In genomic region chr6:24057030-24057429, GRCh38 we compare ENCODE assay signal across 37 cellular contexts.
"Had no signal": no experiment of that assay in that cellular context is flagged by ENCODE, and none has a peak within 500 bp of the region (broad histone marks: within the 10 kb centered on the region; RNA-seq: fewer than 3 reads in every experiment).

No MANE protein-coding gene starts in this region.

- H3K36me3 ChIP-seq: adrenal gland, ascending aorta, brain microvascular endothelial cell, breast epithelium, cardiac muscle cell had no signal

- H3K36me3 Mint-ChIP-seq: activated naive CD4-positive, alpha-beta T cell treated with anti-CD3 and anti-CD28 coated beads, Interleukin-2, amount 10 ng/mL, durations not matched to agents 7 days and 5 days; activated naive CD4-positive, alpha-beta T cell treated with anti-CD3 and anti-CD28 coated beads, Interleukin-2, amount 50 U/mL, for 24 hours; activated naive CD8-positive, alpha-beta T cell; activated naive CD8-positive, alpha-beta T cell treated with anti-CD3 and anti-CD28 coated beads for 36 hours; activated naive CD8-positive, alpha-beta T cell treated with anti-CD3 and anti-CD28 coated beads, Interleukin-2, amount 10 ng/mL, durations not matched to agents 7 days and 5 days; brain had no signal

- H3K9me3 Mint-ChIP-seq: activated naive CD4-positive, alpha-beta T cell treated with anti-CD3 and anti-CD28 coated beads for 36 hours; activated naive CD4-positive, alpha-beta T cell treated with anti-CD3 and anti-CD28 coated beads, Interleukin-2, amount 50 U/mL, for 24 hours; activated naive CD8-positive, alpha-beta T cell treated with anti-CD3 and anti-CD28 coated beads for 36 hours; activated naive CD8-positive, alpha-beta T cell treated with anti-CD3 and anti-CD28 coated beads, Interleukin-2, amount 10 ng/mL, durations not matched to agents 7 days and 5 days; activated T-cell treated with anti-CD3 and anti-CD28 coated beads, Interleukin-2, amount 50 U/mL, for 24 hours; activated T-cell treated with anti-CD3 and anti-CD28 coated beads, Interleukin-2, amount 50 U/mL, for 4 hours; activated T-cell treated with anti-CD3 and anti-CD28 coated beads, Interleukin-2, amount 50 U/mL, for 72 hours; activated T-helper 1 cell treated with anti-CD3 and anti-CD28 coated beads, Interleukin-12 subunit alpha, Interleukin-12 subunit beta, Interleukin-2, Interleukin-4 antibody, amounts not matched to agents 30 ng/mL and 10 ng/mL and 1 ng/mL, durations not matched to agents 14 hours and 24 hours and 36 hours; activated T-helper 2 cell treated with anti-CD3 and anti-CD28 coated beads, Interferon-gamma antibody, Interleukin-2, Interleukin-4, amounts not matched to agents 10 μg/mL and 5 μg/mL and 100 μg/mL, durations not matched to agents 14 hours and 24 hours and 36 hours had no signal

- H3K27ac Mint-ChIP-seq: activated naive CD4-positive, alpha-beta T cell treated with anti-CD3 and anti-CD28 coated beads for 36 hours; activated naive CD4-positive, alpha-beta T cell treated with anti-CD3 and anti-CD28 coated beads, Interleukin-2, amount 10 ng/mL, durations not matched to agents 7 days and 5 days; activated naive CD4-positive, alpha-beta T cell treated with anti-CD3 and anti-CD28 coated beads, Interleukin-2, amount 50 U/mL, for 24 hours; activated naive CD8-positive, alpha-beta T cell; activated naive CD8-positive, alpha-beta T cell treated with anti-CD3 and anti-CD28 coated beads for 36 hours; activated naive CD8-positive, alpha-beta T cell treated with anti-CD3 and anti-CD28 coated beads, Interleukin-2, amount 10 ng/mL, durations not matched to agents 7 days and 5 days; activated naive CD8-positive, alpha-beta T cell treated with anti-CD3 and anti-CD28 coated beads, Interleukin-2, amount 50 U/mL, for 24 hours; activated T-cell treated with anti-CD3 and anti-CD28 coated beads, Interleukin-2, amount 50 U/mL, for 24 hours; activated T-cell treated with anti-CD3 and anti-CD28 coated beads, Interleukin-2, amount 50 U/mL, for 72 hours; activated T-helper 1 cell treated with anti-CD3 and anti-CD28 coated beads, Interleukin-12 subunit alpha, Interleukin-12 subunit beta, Interleukin-2, Interleukin-4 antibody, amounts not matched to agents 30 ng/mL and 10 ng/mL and 1 ng/mL, durations not matched to agents 14 hours and 24 hours and 36 hours; activated T-helper 17 cell treated with anti-CD3 and anti-CD28 coated beads, Interleukin-2, amount 50 U/mL, for 72 hours; activated T-helper 2 cell treated with anti-CD3 and anti-CD28 coated beads, Interferon-gamma antibody, Interleukin-2, Interleukin-4, amounts not matched to agents 10 μg/mL and 5 μg/mL and 100 μg/mL, durations not matched to agents 14 hours and 24 hours and 36 hours; brain had no signal

- FAIRE-seq: astrocyte had no signal

- ATAC-seq: activated naive CD8-positive, alpha-beta T cell treated with anti-CD3 and anti-CD28 coated beads, Interleukin-2, amount 50 U/mL, for 24 hours; activated T-cell treated with anti-CD3 and anti-CD28 coated beads, Interleukin-2, amount 50 U/mL, for 4 hours; activated T-cell treated with anti-CD3 and anti-CD28 coated beads, Interleukin-2, amount 50 U/mL, for 72 hours; activated T-helper 17 cell treated with anti-CD3 and anti-CD28 coated beads, Interleukin-2, amount 50 U/mL, for 72 hours; body of pancreas had no signal

- H3K4me3 ChIP-seq: adrenal gland, ascending aorta, body of pancreas, breast epithelium, cardiac muscle cell had no signal

- H3K4me1 ChIP-seq: adrenal gland, ascending aorta, body of pancreas, breast epithelium had no signal

- DNase-seq: activated effector memory CD4-positive, alpha-beta T cell treated with anti-CD3 and anti-CD28 coated beads, Interleukin-2, amount 50 U/mL, for 16 hours; activated effector memory CD4-positive, alpha-beta T cell treated with Interleukin-2 at 50 U/mL for 16 hours; activated gamma-delta T cell; activated gamma-delta T cell treated with Interleukin-2 at 50 U/mL for 16 hours; activated naive CD4-positive, alpha-beta T cell; activated naive CD4-positive, alpha-beta T cell treated with anti-CD3 and anti-CD28 coated beads for 36 hours; activated naive CD4-positive, alpha-beta T cell treated with anti-CD3 and anti-CD28 coated beads, Interleukin-2, amount 10 ng/mL, durations not matched to agents 7 days and 5 days; activated naive CD4-positive, alpha-beta T cell treated with anti-CD3 and anti-CD28 coated beads, Interleukin-2, amount 50 U/mL, for 16 hours; activated naive CD4-positive, alpha-beta T cell treated with Interleukin-2 at 50 U/mL for 16 hours; activated naive CD8-positive, alpha-beta T cell treated with anti-CD3 and anti-CD28 coated beads for 36 hours; activated naive CD8-positive, alpha-beta T cell treated with anti-CD3 and anti-CD28 coated beads, Interleukin-2, amount 10 ng/mL, durations not matched to agents 7 days and 5 days; activated naive CD8-positive, alpha-beta T cell treated with anti-CD3 and anti-CD28 coated beads, Interleukin-2, amount 50 U/mL, for 24 hours; activated T-cell treated with anti-CD3 and anti-CD28 coated beads, Interleukin-2, amount 50 U/mL, for 1 hour; activated T-cell treated with anti-CD3 and anti-CD28 coated beads, Interleukin-2, amount 50 U/mL, for 24 hours; activated T-cell treated with anti-CD3 and anti-CD28 coated beads, Interleukin-2, amount 50 U/mL, for 4 hours; activated T-cell treated with anti-CD3 and anti-CD28 coated beads, Interleukin-2, amount 50 U/mL, for 48 hours; activated T-cell treated with anti-CD3 and anti-CD28 coated beads, Interleukin-2, amount 50 U/mL, for 72 hours; adrenal gland; amniotic stem cell; amygdala; anterior cingulate cortex; aorta; body of pancreas; brain microvascular endothelial cell; caudate nucleus; central memory CD4-positive, alpha-beta T cell; cerebellar nuclear complex had no signal

- H3K9me3 ChIP-seq: adrenal gland, ascending aorta, body of pancreas, breast epithelium had no signal

- H3K27me3 ChIP-seq: adrenal gland, ascending aorta, body of pancreas, brain microvascular endothelial cell, breast epithelium, cardiac muscle cell had no signal

- H3K27ac ChIP-seq: adrenal gland, ascending aorta, body of pancreas, brain microvascular endothelial cell, breast epithelium, cardiac muscle cell had no signal
